In the genomic region with DNA sequence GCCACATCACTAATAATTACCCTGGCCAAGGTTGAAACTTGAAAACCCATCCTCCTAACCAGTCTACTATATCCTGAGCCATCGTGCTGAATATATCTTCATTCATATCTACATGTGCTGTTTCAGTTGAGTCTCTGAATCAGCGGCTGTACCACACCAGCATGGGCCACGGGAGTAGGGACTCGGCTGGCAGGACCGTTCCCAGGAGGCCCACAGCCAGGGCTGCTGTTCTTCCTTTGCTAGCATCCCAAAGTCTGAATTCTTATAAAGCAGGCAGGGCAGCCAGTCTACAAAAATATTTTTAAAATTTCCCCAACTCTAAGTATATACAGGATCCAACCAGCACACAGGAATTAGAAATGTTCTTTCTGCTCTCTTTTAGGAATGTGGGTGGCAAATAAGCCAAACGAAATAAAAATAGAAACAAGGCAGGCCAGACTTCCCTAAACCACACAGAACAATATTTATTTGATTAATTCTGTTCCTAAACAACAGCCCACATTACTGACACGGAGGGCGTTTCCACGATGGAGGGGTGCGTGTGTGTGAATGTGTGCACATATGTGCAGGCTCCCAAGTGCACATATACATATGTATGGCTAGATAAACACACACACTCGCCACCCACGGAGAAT, we compare ENCODE assay signal across 19 cellular contexts. TPM values are rescaled to one million over a fixed set of nuclear protein-coding genes. Genes with fewer than 3 reads are reported as not detected.
A peak's percentile ranks its signal among the peaks of the same experiment; 100 is the strongest.
DNase-seq lines count a peak whose midpoint lies in the region; ATAC-seq and TF ChIP-seq lines count a peak whose summit lies in the region.
"Had no signal": no experiment of that assay in that cellular context is flagged by ENCODE, and none has a peak within 500 bp of the region (broad histone marks: within the 10 kb centered on the region; RNA-seq: fewer than 3 reads in every experiment).

No MANE protein-coding gene starts in this region.

- no peak for TF ChIP-seq CTCF in ascending aorta (IDR thresholded peaks at IDR 0.05)
- TF ChIP-seq CTCF in fibroblast of lung (conservative IDR thresholded peaks at IDR 0.05 in 1 of 2, IDR thresholded peaks at IDR 0.05 in 1 of 2; ENCODE audit: low read depth in 1 of 2, low read length in 2 of 2) = no peak
- TF ChIP-seq CTCF in transverse colon (IDR thresholded peaks at IDR 0.05) = no peak

- no peaks in the 10 kb centered on the region for H3K27me3 ChIP-seq in ascending aorta
- peaks cover 2% of the 10 kb centered on the region for H3K27me3 ChIP-seq in fibroblast of lung (ENCODE audit: control insufficient read depth, insufficient read depth, low read length)
- no peaks in the 10 kb centered on the region for H3K27me3 ChIP-seq in transverse colon
- H3K27me3 ChIP-seq: heart left ventricle had no signal

- no peak overlapping the region for H2AFZ ChIP-seq in fibroblast of lung (ENCODE audit: low read length)

- in situ Hi-C loops in transverse colon (cut with MboI; ENCODE audit: low pct_ligation_motif_present in 1 of 4, low pct_unique_long_range_greater_than_20kb in 1 of 4, low sequenced_read_pairs in 3 of 4) = loop anchor here in 1 of 4 donors (10.0 kb wide), 1 partner anchor 205 kb away; no protein-coding TSS in a partner anchor

- H3K9me3 ChIP-seq in ascending aorta (no peaks in the 10 kb centered on the region), fibroblast of lung (ENCODE audit: control insufficient read depth, insufficient read depth, low read depth, low read length) (no peaks in the 10 kb centered on the region), transverse colon (no peaks in the 10 kb centered on the region)
- H3K9me3 ChIP-seq: heart left ventricle had no signal

- DNase-seq in ascending aorta (ENCODE audit: low spot score in 2 of 2) (peak in 1 of 2 donors; percentile 85), fibroblast of lung (ENCODE audit: low read depth in 2 of 2) (no peak), pons (ENCODE audit: low spot score) (peak; percentile 47), transverse colon (no peak), NCI-H2227 (lab: John Stamatoyannopoulos, UW; ENCODE audit: unreplicated experiment) (no peak), T-helper 9 cell (no peak)
- DNase-seq: activated CD4-positive, alpha-beta T cell treated with anti-CD3 and anti-CD28 coated beads for 4 hours; activated naive CD8-positive, alpha-beta T cell treated with anti-CD3 and anti-CD28 coated beads for 36 hours; cerebellar nuclear complex; EL; H7; heart left ventricle; kidney; MM.1S; naive thymus-derived CD8-positive, alpha-beta T cell; NCI-H82 had no signal

- ATAC-seq in HG03139 (IDR thresholded peaks at IDR 0.05; ENCODE audit: unreplicated experiment) = no peak
- ATAC-seq: HepG2; naive thymus-derived CD8-positive, alpha-beta T cell had no signal

- TF ChIP-seq EP300 in transverse colon (IDR thresholded peaks at IDR 0.05; ENCODE audit: low read depth) = no peak

- no peaks in the 10 kb centered on the region for H4K20me1 ChIP-seq in fibroblast of lung (ENCODE audit: control insufficient read depth, extremely low read depth, insufficient read depth, low read length)

- H3K4me3 ChIP-seq in ascending aorta (no peak overlapping the region), fibroblast of lung (replicated peaks in 1 of 4; ENCODE audit: control extremely low read depth in 1 of 4, insufficient read depth in 1 of 4, low read depth in 3 of 4, low read length in 4 of 4) (no peak overlapping the region), transverse colon (no peak overlapping the region)
- H3K4me3 ChIP-seq: heart left ventricle had no signal

- H3K9ac ChIP-seq in fibroblast of lung (ENCODE audit: insufficient read depth, low read length) = no peak overlapping the region

- peak overlapping the region; percentile 74 to 86 for H3K27ac ChIP-seq in ascending aorta
- no peak overlapping the region for H3K27ac ChIP-seq in fibroblast of lung (ENCODE audit: insufficient read depth, low read length)
- peak overlapping the region; percentile 57 to 71 (median 70) for H3K27ac ChIP-seq in transverse colon

- no peaks in the 10 kb centered on the region for H3K79me2 ChIP-seq in fibroblast of lung (ENCODE audit: control insufficient read depth, insufficient read depth, low read length)

- no peak for TF ChIP-seq POLR2A in transverse colon (IDR thresholded peaks at IDR 0.05)

- peaks cover 14 to 54% of the 10 kb centered on the region in 2 donors for H3K4me1 ChIP-seq in ascending aorta
- no peaks in the 10 kb centered on the region for H3K4me1 ChIP-seq in fibroblast of lung (ENCODE audit: control insufficient read depth, extremely low read depth, insufficient read depth, low read length)
- peaks cover 25 to 60% (median 35%) of the 10 kb centered on the region in 4 donors for H3K4me1 ChIP-seq in transverse colon

- peak overlapping the region; percentile 44 for H3K4me2 ChIP-seq in fibroblast of lung (ENCODE audit: extremely low read depth, insufficient read depth, low read length)

- WGBS in transverse colon (ENCODE audit: low coverage in 1 of 2), 2 donors = 61 to 82% methylated on average over 5 to 12 of the region's 12 CpGs

- H3K36me3 ChIP-seq in ascending aorta (no peaks in the 10 kb centered on the region), fibroblast of lung (ENCODE audit: control insufficient read depth, insufficient read depth, low read length) (no peaks in the 10 kb centered on the region), transverse colon (no peaks in the 10 kb centered on the region)
- H3K36me3 ChIP-seq: heart left ventricle had no signal

- intact Hi-C loops in ascending aorta (cut with DNase I) (loop anchor here (5.0 kb wide), 1 partner anchor 53 kb away; no protein-coding TSS in a partner anchor), transverse colon (cut with DNase I; ENCODE audit: low total_unique reads) (no loop called here)

RNA-seq across cellular contexts. Expression of a gene that starts 42.8 kb away (rescaled TPM):
- not detected for total RNA-seq in ascending aorta
- not detected in 2 replicates for total RNA-seq in fibroblast of lung
- not detected in 2 replicates for polyA plus RNA-seq in fibroblast of lung
- polyA plus RNA-seq in fibroblast of lung (2012) = not detected in 2 replicates
- polyA minus RNA-seq in fibroblast of lung (ENCODE audit: low replicate concordance) = not detected in 2 replicates
- total RNA-seq in transverse colon = 1 to 10 TPM in 1 of 4 donors, under 1 TPM in 1, not detected in 2; 0.64 to 1.1 TPM
- total RNA-seq: activated naive CD8-positive, alpha-beta T cell treated with anti-CD3 and anti-CD28 coated beads for 36 hours; heart left ventricle; HepG2; naive thymus-derived CD8-positive, alpha-beta T cell; T-helper 1 cell treated with Interleukin-12 subunit alpha and Interleukin-12 subunit beta and Interleukin-4 antibody, amounts not matched to agents 30 ng/mL and 1 ng/mL, for 36 hours had no signal
- polyA plus RNA-seq: heart left ventricle; HepG2; naive thymus-derived CD8-positive, alpha-beta T cell had no signal
